14 cellular contexts compared by ENCODE assay signal in the genomic region with DNA sequence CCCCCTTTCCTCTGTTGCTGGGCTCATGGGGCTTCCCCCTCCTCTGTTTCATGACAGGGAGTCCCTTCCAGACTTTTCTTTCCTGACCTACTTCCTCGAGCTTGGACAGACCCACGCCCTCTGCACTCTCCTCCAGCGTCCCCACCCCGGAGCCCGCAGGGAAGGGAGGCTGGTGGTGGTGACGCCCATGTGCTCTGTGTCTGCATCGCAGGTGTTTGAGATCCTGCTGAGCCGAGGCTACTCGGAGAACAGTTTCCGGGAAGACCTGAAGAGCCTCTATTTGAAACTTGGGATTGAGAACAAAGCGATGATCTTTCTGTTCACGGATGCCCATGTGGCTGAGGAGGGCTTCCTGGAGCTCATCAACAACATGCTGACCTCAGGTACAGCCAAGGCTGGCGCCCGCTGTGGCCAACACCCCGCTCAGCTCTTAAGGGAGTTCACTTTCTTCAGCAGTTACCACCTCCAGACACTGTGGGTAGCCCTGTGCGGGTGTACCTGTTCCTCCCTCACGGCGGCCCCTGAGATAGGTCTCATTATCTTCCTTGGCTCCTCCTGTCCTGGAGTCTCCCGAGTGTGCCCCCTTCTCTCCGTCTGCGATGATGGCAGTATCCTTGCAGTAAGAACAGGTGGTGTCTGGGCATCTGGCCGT.
"Had no signal": no experiment of that assay in that cellular context is flagged by ENCODE, and none has a peak within 500 bp of the region (broad histone marks: within the 10 kb centered on the region; RNA-seq: fewer than 3 reads in every experiment).

No MANE protein-coding gene starts in this region.

- ATAC-seq: activated CD4-positive, CD25-positive, alpha-beta regulatory T cell treated with anti-CD3 and anti-CD28 coated beads, Interleukin-2, amount 50 U/mL, for 24 hours; stimulated activated naive B cell treated with anti-CD40 and anti-IgM and Interleukin-4, amounts not matched to agents 10 μg/mL and 1 μg/mL and 100 μg/mL, for 72 hours had no signal

- H3K36me3 ChIP-seq: left ventricle myocardium inferior, right atrium auricular region, tibial nerve had no signal

- H3K4me3 Mint-ChIP-seq: activated naive CD4-positive, alpha-beta T cell treated with anti-CD3 and anti-CD28 coated beads, Interleukin-2, amount 50 U/mL, for 24 hours; neural crest cell; stimulated activated naive B cell treated with anti-CD40 and anti-IgM and Interleukin-4, amounts not matched to agents 10 μg/mL and 1 μg/mL and 100 μg/mL, for 72 hours; T-helper 2 cell treated with Interferon-gamma antibody and Interleukin-4, amounts not matched to agents 5 μg/mL and 100 μg/mL, for 36 hours had no signal

- H3K36me3 Mint-ChIP-seq: activated naive CD4-positive, alpha-beta T cell treated with anti-CD3 and anti-CD28 coated beads, Interleukin-2, amount 50 U/mL, for 24 hours; stimulated activated naive B cell treated with anti-CD40 and anti-IgM and Interleukin-4, amounts not matched to agents 10 μg/mL and 1 μg/mL and 100 μg/mL, for 72 hours had no signal

- H3K27ac Mint-ChIP-seq: activated naive CD4-positive, alpha-beta T cell treated with anti-CD3 and anti-CD28 coated beads, Interleukin-2, amount 50 U/mL, for 24 hours; stimulated activated naive B cell treated with anti-CD40 and anti-IgM and Interleukin-4, amounts not matched to agents 10 μg/mL and 1 μg/mL and 100 μg/mL, for 72 hours; T-helper 2 cell treated with Interferon-gamma antibody and Interleukin-4, amounts not matched to agents 5 μg/mL and 100 μg/mL, for 36 hours had no signal

- H3K27me3 ChIP-seq: right atrium auricular region had no signal

- H3K27ac ChIP-seq: coronary artery, left ventricle myocardium inferior, right atrium auricular region, tibial nerve had no signal

- H3K4me1 ChIP-seq: left ventricle myocardium inferior, right atrium auricular region, tibial nerve had no signal

- H3K4me1 Mint-ChIP-seq: activated naive CD4-positive, alpha-beta T cell treated with anti-CD3 and anti-CD28 coated beads, Interleukin-2, amount 50 U/mL, for 24 hours; stimulated activated naive B cell treated with anti-CD40 and anti-IgM and Interleukin-4, amounts not matched to agents 10 μg/mL and 1 μg/mL and 100 μg/mL, for 72 hours had no signal

- H3K4me3 ChIP-seq: coronary artery, left ventricle myocardium inferior, right atrium auricular region, tibial nerve had no signal

- H3K9me3 Mint-ChIP-seq: activated naive CD4-positive, alpha-beta T cell treated with anti-CD3 and anti-CD28 coated beads, Interleukin-2, amount 50 U/mL, for 24 hours; stimulated activated naive B cell treated with anti-CD40 and anti-IgM and Interleukin-4, amounts not matched to agents 10 μg/mL and 1 μg/mL and 100 μg/mL, for 72 hours; T-helper 2 cell treated with Interferon-gamma antibody and Interleukin-4, amounts not matched to agents 5 μg/mL and 100 μg/mL, for 36 hours had no signal

- DNase-seq: central memory CD4-positive, alpha-beta T cell; effector CD8-positive, alpha-beta T cell; foreskin melanocyte; left ventricle myocardium inferior; mesenchymal stem cell; stimulated activated CD4-positive, alpha-beta T cell treated with anti-CD3 and anti-CD28 coated beads, Interleukin-2, amount 100 ng/mL, for 24 hours; stimulated activated naive B cell treated with anti-CD40 and anti-IgM and Interleukin-4, amounts not matched to agents 10 μg/mL and 1 μg/mL and 100 μg/mL, for 72 hours had no signal
